ENCODE assay signal across 9 cellular contexts in genomic region chrX:112851161-112851779, GRCh38. TPM values are rescaled to one million over a fixed set of nuclear protein-coding genes. Genes with fewer than 3 reads are reported as not detected.
DNase-seq lines count a peak whose midpoint lies in the region; ATAC-seq and TF ChIP-seq lines count a peak whose summit lies in the region.
"Had no signal": no experiment of that assay in that cellular context is flagged by ENCODE, and none has a peak within 500 bp of the region (broad histone marks: within the 10 kb centered on the region; RNA-seq: fewer than 3 reads in every experiment).

No MANE protein-coding gene starts in this region.

- POLR2A ChIA-PET in naive thymus-derived CD8-positive, alpha-beta T cell (lab: Charles Lee) = interaction anchor here (0.5 kb wide), 1 partner anchor 1158 kb away, joined by 3 read pairs; no protein-coding TSS in a partner anchor

- in situ Hi-C loops in HAP-1 (cut with MboI; ENCODE audit: low sequenced_read_pairs) = no loop called here

- H3K27ac ChIP-seq in HUES6 (ENCODE audit: low read depth, low read length) (no peak overlapping the region), neural progenitor cell (no peak overlapping the region)

- TF ChIP-seq CTCF in neural progenitor cell (IDR thresholded peaks at IDR 0.05) = no peak

- no peaks in the 10 kb centered on the region for H3K27me3 Mint-ChIP-seq in neural progenitor cell (ENCODE audit: insufficient read depth, low read depth)
- H3K27me3 Mint-ChIP-seq in naive thymus-derived CD8-positive, alpha-beta T cell = peaks cover 0 to 2% (median 0%) of the 10 kb centered on the region in 5 donors
- H3K27me3 Mint-ChIP-seq: IgD-negative memory B cell had no signal

- peak overlapping the region; percentile 24 for H3K27ac Mint-ChIP-seq in neural progenitor cell
- H3K27ac Mint-ChIP-seq in naive thymus-derived CD8-positive, alpha-beta T cell = peak overlapping the region in 1 of 10 donors; percentile 32
- H3K27ac Mint-ChIP-seq: IgD-negative memory B cell had no signal

- H3K36me3 Mint-ChIP-seq in neural progenitor cell = no peaks in the 10 kb centered on the region
- no peaks in the 10 kb centered on the region for H3K36me3 Mint-ChIP-seq in naive thymus-derived CD8-positive, alpha-beta T cell
- H3K36me3 Mint-ChIP-seq: IgD-negative memory B cell had no signal

- H3K79me2 ChIP-seq in neural progenitor cell (ENCODE audit: low read depth) = no peaks in the 10 kb centered on the region

- H3K27me3 ChIP-seq in HAP-1 (ENCODE audit: low read depth) = no peaks in the 10 kb centered on the region
- peaks cover 37% of the 10 kb centered on the region for H3K27me3 ChIP-seq in HUES6 (ENCODE audit: control insufficient read depth, insufficient read depth, low read length)
- H3K27me3 ChIP-seq in neural progenitor cell = no peaks in the 10 kb centered on the region

- H3F3A ChIP-seq in neural progenitor cell (ENCODE audit: low read depth) = peaks cover 5% of the 10 kb centered on the region

- H3K4me1 Mint-ChIP-seq in neural progenitor cell = peaks cover 37% of the 10 kb centered on the region
- H3K4me1 Mint-ChIP-seq in naive thymus-derived CD8-positive, alpha-beta T cell = peaks cover 0 to 19% (median 8%) of the 10 kb centered on the region in 4 donors

- DNase-seq in NCI-H748 (lab: John Stamatoyannopoulos, UW; ENCODE audit: unreplicated experiment) (peak; percentile 25), NCI-H748 treated with DMSO at 0.1 percent for 48 hours (lab: John Stamatoyannopoulos, UW) (no peak), HAP-1 (ENCODE audit: low spot score in 2 of 2) (peak; percentile 57 to 69), neural progenitor cell (ENCODE audit: low spot score) (peak; percentile 15), amygdala (lab: John Stamatoyannopoulos, UW) (no peak)
- no peak for DNase-seq in naive thymus-derived CD8-positive, alpha-beta T cell
- DNase-seq in activated CD8-positive, alpha-beta memory T cell treated with anti-CD3 and anti-CD28 coated beads, Interleukin-2, amount 50 U/mL, for 4 hours = no peak

- peaks cover 25% of the 10 kb centered on the region for H3K4me1 ChIP-seq in HAP-1
- H3K4me1 ChIP-seq in HUES6 (ENCODE audit: control insufficient read depth, insufficient read depth, low read length) = peaks cover 23% of the 10 kb centered on the region
- H3K4me1 ChIP-seq in neural progenitor cell = peaks cover 28% of the 10 kb centered on the region

- no peaks in the 10 kb centered on the region for H3K9me3 Mint-ChIP-seq in neural progenitor cell
- H3K9me3 Mint-ChIP-seq in naive thymus-derived CD8-positive, alpha-beta T cell = no peaks in the 10 kb centered on the region
- H3K9me3 Mint-ChIP-seq: IgD-negative memory B cell had no signal

- no peak overlapping the region for H2AFZ ChIP-seq in neural progenitor cell (replicated peaks)

- H3K4me3 ChIP-seq in HAP-1 (no peak overlapping the region), HUES6 (ENCODE audit: low read depth, low read length) (peak overlapping the region; percentile 5; the same call in 1 of the 2 replicates), neural progenitor cell (no peak overlapping the region)

- H3K4me3 Mint-ChIP-seq in neural progenitor cell = no peak overlapping the region
- H3K4me3 Mint-ChIP-seq in naive thymus-derived CD8-positive, alpha-beta T cell = no peak overlapping the region

- H3K9me3 ChIP-seq in HAP-1 (no peaks in the 10 kb centered on the region), HUES6 (ENCODE audit: control insufficient read depth, insufficient read depth, low read depth, low read length) (no peaks in the 10 kb centered on the region), neural progenitor cell (ENCODE audit: low read depth) (no peaks in the 10 kb centered on the region)

- H3K36me3 ChIP-seq in HAP-1 (replicated peaks) = no peaks in the 10 kb centered on the region
- no peaks in the 10 kb centered on the region for H3K36me3 ChIP-seq in HUES6 (ENCODE audit: control insufficient read depth, insufficient read depth, low read length)
- no peaks in the 10 kb centered on the region for H3K36me3 ChIP-seq in neural progenitor cell

- H3K4me2 ChIP-seq in neural progenitor cell = peak overlapping the region; percentile 4

- ATAC-seq in naive thymus-derived CD8-positive, alpha-beta T cell = no peak

- no peaks in the 10 kb centered on the region for H4K20me1 ChIP-seq in neural progenitor cell (ENCODE audit: low read depth)

- H3K9ac ChIP-seq in HUES6 (ENCODE audit: low read length) (no peak overlapping the region), neural progenitor cell (no peak overlapping the region)

RNA-seq across cellular contexts. Expression of gene AMOT, which starts 10.6 kb away (rescaled TPM):
- 3.8 and 7.5 TPM in 2 replicates for total RNA-seq in neural progenitor cell (ENCODE audit: low replicate concordance)
- 1 to 10 TPM; 2.4 to 2.7 TPM for total RNA-seq in naive thymus-derived CD8-positive, alpha-beta T cell
- polyA plus RNA-seq in naive thymus-derived CD8-positive, alpha-beta T cell = 1 to 10 TPM; 1.3 to 3.3 (median 2.4) TPM

Comparison
In these comparisons a context has a peak if more than half of its experiments do, and no peak if none do; other contexts are left out.
1. DNase-seq: peak in NCI-H748 (single experiment), HAP-1 (2 of 2) and neural progenitor cell (single experiment); none in NCI-H748 treated with DMSO at 0.1 percent for 48 hours (single experiment), amygdala (0 of 56), naive thymus-derived CD8-positive, alpha-beta T cell (0 of 10) and activated CD8-positive, alpha-beta memory T cell treated with anti-CD3 and anti-CD28 coated beads, Interleukin-2, amount 50 U/mL, for 4 hours (single experiment).